ENCODE assay signal across 25 cellular contexts in the genomic region with DNA sequence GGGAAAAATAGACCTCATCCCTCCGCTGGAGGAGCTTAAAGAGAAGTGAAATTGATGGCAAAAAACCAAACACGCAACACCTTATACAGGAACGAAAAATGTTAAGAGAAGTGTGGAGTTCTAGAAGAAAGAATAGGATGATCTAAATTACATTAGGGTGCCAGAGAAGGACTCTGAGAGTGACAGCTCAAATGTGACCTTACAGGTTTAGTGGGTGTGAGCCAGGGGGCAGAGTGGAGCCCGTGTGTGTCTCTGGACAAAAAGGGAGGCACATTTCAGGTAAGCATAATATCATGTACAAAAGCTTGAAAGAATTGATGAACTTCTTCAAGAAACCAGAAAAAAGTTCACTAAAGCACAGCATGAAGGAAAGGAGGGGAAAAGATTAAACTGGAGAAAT. TPM values are rescaled to one million over a fixed set of nuclear protein-coding genes. Genes with fewer than 3 reads are reported as not detected.
A peak's percentile ranks its signal among the peaks of the same experiment; 100 is the strongest.
DNase-seq lines count a peak whose midpoint lies in the region; ATAC-seq, FAIRE-seq and TF ChIP-seq lines count a peak whose summit lies in the region.
"Had no signal": no experiment of that assay in that cellular context is flagged by ENCODE, and none has a peak within 500 bp of the region (broad histone marks: within the 10 kb centered on the region; RNA-seq: fewer than 3 reads in every experiment).

No MANE protein-coding gene starts in this region.

- H3K27ac Mint-ChIP-seq in CD14-positive monocyte: no peak overlapping the region
- no peak overlapping the region for H3K27ac Mint-ChIP-seq in T-helper 2 cell treated with Interferon-gamma antibody and Interleukin-4, amounts not matched to agents 5 μg/mL and 100 μg/mL, for 36 hours
- H3K27ac Mint-ChIP-seq: activated naive CD4-positive, alpha-beta T cell treated with anti-CD3 and anti-CD28 coated beads, Interleukin-2, amount 50 U/mL, for 24 hours; activated T-cell treated with anti-CD3 and anti-CD28 coated beads, Interleukin-2, amount 50 U/mL, for 24 hours; T-helper 1 cell treated with Interleukin-12 subunit alpha and Interleukin-12 subunit beta and Interleukin-4 antibody, amounts not matched to agents 30 μg/mL and 1 μg/mL, for 36 hours; WTC11 had no signal

- intact Hi-C loops in CD14-positive monocyte (cut with micrococcal nuclease) (no loop called here), PC-3 (cut with micrococcal nuclease) (no loop called here)

- no peak overlapping the region for H2AFZ ChIP-seq in PC-3 (ENCODE audit: low read length)
- H2AFZ ChIP-seq in H1 (ENCODE audit: low read length): no peak overlapping the region

- no peak overlapping the region for H2AK5ac ChIP-seq in H1 (ENCODE audit: low read depth, low read length)

- H3K9me2 ChIP-seq in PC-3 (replicated peaks; ENCODE audit: low read length): no peaks in the 10 kb centered on the region

- no peak overlapping the region for H3K23ac ChIP-seq in H1 (ENCODE audit: insufficient read length)

- no peaks in the 10 kb centered on the region for H3K9me3 ChIP-seq in PC-3 (ENCODE audit: low read length)
- no peaks in the 10 kb centered on the region for H3K9me3 ChIP-seq in H1 (ENCODE audit: insufficient read depth in 2 of 2, low read depth in 1 of 2, low read length in 1 of 2)
- H3K9me3 ChIP-seq: MG63, prostate gland, thyroid gland had no signal

- no peaks in the 10 kb centered on the region for H3K36me3 Mint-ChIP-seq in CD14-positive monocyte
- no peaks in the 10 kb centered on the region for H3K36me3 Mint-ChIP-seq in T-helper 2 cell treated with Interferon-gamma antibody and Interleukin-4, amounts not matched to agents 5 μg/mL and 100 μg/mL, for 36 hours (ENCODE audit: low read depth)

- H2BK12ac ChIP-seq in H1 (ENCODE audit: low read depth, low read length): no peak overlapping the region

- no peak for TF ChIP-seq POLR2A in GM12892 (IDR thresholded peaks at IDR 0.05; ENCODE audit: low read depth, low read length)
- no peak for TF ChIP-seq POLR2A in H1 (IDR thresholded peaks at IDR 0.05; ENCODE audit: control extremely low read depth in 1 of 2, low read depth in 2 of 2, low read length in 2 of 2)
- no peak for TF ChIP-seq POLR2A in H54 (IDR thresholded peaks at IDR 0.05; ENCODE audit: low read depth, low read length)

- peaks cover 16% of the 10 kb centered on the region for H3K4me1 Mint-ChIP-seq in CD14-positive monocyte
- no peaks in the 10 kb centered on the region for H3K4me1 Mint-ChIP-seq in T-helper 2 cell treated with Interferon-gamma antibody and Interleukin-4, amounts not matched to agents 5 μg/mL and 100 μg/mL, for 36 hours (ENCODE audit: low read depth)

- TF ChIP-seq CTCF in CD14-positive monocyte (IDR thresholded peaks at IDR 0.05) (no peak), PC-3 (conservative IDR thresholded peaks at IDR 0.05; ENCODE audit: low read depth, low read length) (no peak), H1 (IDR thresholded peaks at IDR 0.05; ENCODE audit: control extremely low read depth in 1 of 3, insufficient read depth in 1 of 3, low read depth in 1 of 3, low read length in 3 of 3) (peak in 2 of 3 experiments; percentile 14 to 27; a peak in 3 of 4 replicates)

- H3K18ac ChIP-seq in H1 (ENCODE audit: extremely low read depth, low read length): no peak overlapping the region

- no peak overlapping the region for H2BK120ac ChIP-seq in H1 (replicated peaks; ENCODE audit: low read depth, low read length)

- peak in 1 of 2 experiments; percentile 22; a peak in 1 of 4 replicates for TF ChIP-seq RAD21 in H1 (IDR thresholded peaks at IDR 0.05 in 1 of 2, conservative IDR thresholded peaks at IDR 0.05 in 1 of 2; ENCODE audit: low read depth in 2 of 2, low read length in 2 of 2)

- no peak overlapping the region for H3K4me2 ChIP-seq in PC-3 (ENCODE audit: low read length)
- no peak overlapping the region for H3K4me2 ChIP-seq in H1 (ENCODE audit: insufficient read depth in 1 of 2, low read depth in 2 of 2, low read length in 2 of 2)

- H3K27me3 Mint-ChIP-seq in CD14-positive monocyte (ENCODE audit: low read depth in 3 of 3): peaks cover 17 to 35% (median 17%) of the 10 kb centered on the region in 3 donors
- peaks cover 38% of the 10 kb centered on the region for H3K27me3 Mint-ChIP-seq in T-helper 2 cell treated with Interferon-gamma antibody and Interleukin-4, amounts not matched to agents 5 μg/mL and 100 μg/mL, for 36 hours (ENCODE audit: low read depth)

- FAIRE-seq in GM12892 (lab: Jason Lieb, UNC) (peak; percentile 44), H1 (lab: Jason Lieb, UNC) (no peak), H54 (lab: Jason Lieb, UNC) (no peak)
- FAIRE-seq: HepG2 had no signal

- no peak overlapping the region for H3K14ac ChIP-seq in H1 (ENCODE audit: insufficient read length)

- H3K27me3 ChIP-seq in PC-3 (ENCODE audit: low read length) (peaks cover 58% of the 10 kb centered on the region), H1 (replicated peaks in 1 of 4; ENCODE audit: control insufficient read depth in 3 of 4, extremely low read depth in 1 of 4, insufficient read depth in 3 of 4, low read length in 3 of 4) (no peaks in the 10 kb centered on the region)
- H3K27me3 ChIP-seq: MG63, thyroid gland had no signal

- no peak overlapping the region for H2BK15ac ChIP-seq in H1 (ENCODE audit: low read length)

- H4K5ac ChIP-seq in H1 (ENCODE audit: insufficient read length, low read depth, low read length): no peak overlapping the region

- H3K36me3 ChIP-seq in PC-3 (ENCODE audit: low read depth, low read length) (no peaks in the 10 kb centered on the region), H1 (ENCODE audit: control insufficient read depth in 2 of 4, insufficient read depth in 4 of 4, low read length in 3 of 4) (no peaks in the 10 kb centered on the region)
- H3K36me3 ChIP-seq: MG63, prostate gland, thyroid gland had no signal

- H2BK5ac ChIP-seq in H1 (ENCODE audit: low read depth, low read length): no peak overlapping the region

- H3K4me1 ChIP-seq in PC-3 (ENCODE audit: insufficient read depth, low read length): no peaks in the 10 kb centered on the region
- H3K4me1 ChIP-seq in H1 (replicated peaks in 1 of 4; ENCODE audit: control insufficient read depth in 3 of 4, insufficient read depth in 4 of 4, low read length in 3 of 4): no peaks in the 10 kb centered on the region
- H3K4me1 ChIP-seq: prostate gland, thyroid gland had no signal

- ATAC-seq in PC-3: no peak
- no peak for ATAC-seq in GM19328 (IDR thresholded peaks at IDR 0.05; ENCODE audit: unreplicated experiment)
- ATAC-seq: HepG2, WTC11 had no signal

- H3K4ac ChIP-seq in H1 (replicated peaks; ENCODE audit: insufficient read length, low read depth, low read length): no peak overlapping the region

- 86% methylated on average over 4 of the region's 4 CpGs; no CpG with 5 or more reads in 1 of the 2 experiments for WGBS in H1 (ENCODE audit: extremely low coverage in 1 of 2, insufficient coverage in 1 of 2, insufficient read length in 1 of 2, insufficient replicate concordance in 2 of 2, low coverage in 1 of 2, low lambda C conversion rate in 2 of 2, missing lambda C conversion rate in 1 of 2), 2 experiments

- POLR2A ChIA-PET in PC-3 (lab: Charles Lee; ENCODE audit: unreplicated experiment): no interaction called here
- POLR2A ChIA-PET in H1 (lab: Charles Lee; ENCODE audit: partially characterized antibody): no interaction called here

- DNase-seq in CD14-positive monocyte (ENCODE audit: low spot score) (no peak), GM12892 (ENCODE audit: insufficient read length) (no peak), PC-3 (peak; percentile 9), H1 (ENCODE audit: low read depth in 1 of 2, low spot score in 2 of 2) (no peak), HT-29 (ENCODE audit: low spot score) (no peak), H54 (ENCODE audit: insufficient read length, low spot score) (no peak)
- no peak for DNase-seq in T-helper 2 cell treated with Interferon-gamma antibody and Interleukin-4, amounts not matched to agents 5 μg/mL and 100 μg/mL, for 36 hours (ENCODE audit: low spot score)
- DNase-seq: activated T-cell treated with anti-CD3 and anti-CD28 coated beads, Interleukin-2, amount 50 U/mL, for 24 hours; GDM1; mesendoderm; MG63; NCI-H1436; NCI-H2171; NCI-H69; stimulated activated CD4-positive, alpha-beta T cell treated with anti-CD3 and anti-CD28 coated beads, Interleukin-1b, Interleukin-23, amount 100 ng/mL, for 48 hours; stimulated activated naive CD4-positive, alpha-beta T cell treated with Interleukin-2 at 50 U/mL for 16 hours had no signal

- no peak for TF ChIP-seq EP300 in H1 (IDR thresholded peaks at IDR 0.05; ENCODE audit: borderline replicate concordance in 1 of 2, low read depth in 2 of 2, low read length in 2 of 2)

- CTCF ChIA-PET in PC-3 (lab: Charles Lee) (no interaction called here), H1 (lab: Charles Lee; ENCODE audit: partially characterized antibody) (interaction anchor here (0.8 to 1.8 kb wide), 9 partner anchors 10 to 160 kb away, joined by 3 to 9 read pairs (median 3); no protein-coding TSS in a partner anchor)

- peaks cover 2 to 11% (median 5%) of the 10 kb centered on the region in 7 donors for H3K9me3 Mint-ChIP-seq in CD14-positive monocyte
- H3K9me3 Mint-ChIP-seq in T-helper 2 cell treated with Interferon-gamma antibody and Interleukin-4, amounts not matched to agents 5 μg/mL and 100 μg/mL, for 36 hours: no peaks in the 10 kb centered on the region
- H3K9me3 Mint-ChIP-seq: T-helper 1 cell treated with Interleukin-12 subunit alpha and Interleukin-12 subunit beta and Interleukin-4 antibody, amounts not matched to agents 30 μg/mL and 1 μg/mL, for 36 hours had no signal

- H3K79me2 ChIP-seq in PC-3 (ENCODE audit: low read length) (no peaks in the 10 kb centered on the region), H1 (ENCODE audit: control insufficient read depth in 1 of 2, insufficient read depth in 2 of 2, low read length in 2 of 2) (no peaks in the 10 kb centered on the region)

- H2BK20ac ChIP-seq in H1 (ENCODE audit: low read length): no peak overlapping the region

- H3K9ac ChIP-seq in PC-3 (ENCODE audit: low read length): no peak overlapping the region
- H3K9ac ChIP-seq in H1 (replicated peaks in 1 of 4; ENCODE audit: extremely low read depth in 1 of 4, low read depth in 3 of 4, low read length in 3 of 4): no peak overlapping the region

- H3K23me2 ChIP-seq in H1 (ENCODE audit: low read depth, low read length): no peaks in the 10 kb centered on the region

- BruUV-seq in PC-3 (replicated peaks; lab: Mats Ljungman, UMichigan): no TSS peak

- no peak overlapping the region for H3K56ac ChIP-seq in H1 (replicated peaks; ENCODE audit: insufficient read length, low read depth, low read length)

- no peaks in the 10 kb centered on the region for H3F3A ChIP-seq in PC-3 (ENCODE audit: low read length, unreplicated experiment)

- no peak overlapping the region for H4K91ac ChIP-seq in H1 (replicated peaks; ENCODE audit: insufficient read length, low read length)

- peak overlapping the region; percentile 2 to 89 for H3K4me3 Mint-ChIP-seq in CD14-positive monocyte
- no peak overlapping the region for H3K4me3 Mint-ChIP-seq in T-helper 2 cell treated with Interferon-gamma antibody and Interleukin-4, amounts not matched to agents 5 μg/mL and 100 μg/mL, for 36 hours
- H3K4me3 Mint-ChIP-seq: T-helper 1 cell treated with Interleukin-12 subunit alpha and Interleukin-12 subunit beta and Interleukin-4 antibody, amounts not matched to agents 30 μg/mL and 1 μg/mL, for 36 hours; WTC11 had no signal

- no peak overlapping the region for H4K8ac ChIP-seq in H1 (ENCODE audit: extremely low read depth, insufficient read depth, low read length)

- no peak overlapping the region for H3K4me3 ChIP-seq in PC-3 (ENCODE audit: low read length)
- H3K4me3 ChIP-seq in H1 (ENCODE audit: extremely low read depth in 1 of 4, insufficient read depth in 2 of 4, low read depth in 3 of 4, low read length in 4 of 4): no peak overlapping the region
- H3K4me3 ChIP-seq: MG63, thyroid gland had no signal

- H3K27ac ChIP-seq in PC-3 (ENCODE audit: low read length) (no peak overlapping the region), H1 (ENCODE audit: low read depth, low read length) (no peak overlapping the region)
- H3K27ac ChIP-seq: prostate gland, thyroid gland had no signal

- H4K20me1 ChIP-seq in PC-3 (ENCODE audit: low read length) (no peaks in the 10 kb centered on the region), H1 (replicated peaks in 1 of 2; ENCODE audit: control insufficient read depth in 1 of 2, insufficient read depth in 2 of 2, low read length in 2 of 2) (no peaks in the 10 kb centered on the region)

- H3K79me1 ChIP-seq in H1 (ENCODE audit: low read depth, low read length): no peaks in the 10 kb centered on the region

RNA-seq across cellular contexts. Expression of a gene that starts 20.8 kb away (rescaled TPM):
- polyA plus RNA-seq in CD14-positive monocyte (1,000 to 10,000 TPM; 4,194 to 5,181 TPM), H1 (2011; rRNA removed) (4.2 and 6.2 TPM in 2 replicates)
- polyA plus RNA-seq in GM12892 (2012; ENCODE audit: missing spikeins): 4,605 TPM
- not detected in 2 replicates for total RNA-seq in PC-3 (2014; rRNA removed)
- total RNA-seq in H1 (2021; fragmentation: NEBNext Ultra II Directional; extraction: Animal tissue kit (Norgen Biotek cat#: 25700)): 4.1 and 5.0 TPM in 2 replicates
- polyA plus RNA-seq in H1 (2011; cell fraction: cytosol; rRNA removed): 5.8 TPM
- 2.6 TPM for polyA plus RNA-seq in H1 (2011; cell fraction: nucleus; rRNA removed)
- 3.7 to 6.1 TPM (median 4.7 TPM) in 4 replicates for polyA plus RNA-seq in H1 (2012, experiment 1 of 2)
- polyA plus RNA-seq in H1 (2012, experiment 2 of 2): 2.2 TPM
- 6.9 TPM for polyA plus RNA-seq in H1 (2013, experiment 1 of 2)
- polyA plus RNA-seq in H1 (2013, experiment 2 of 2): 7.5 TPM
- polyA minus RNA-seq in H1 (2011; rRNA and poly(A)+ RNA removed): 5.6 and 6.1 TPM in 2 replicates
- 0.88 TPM for polyA minus RNA-seq in H1 (2011; cell fraction: cytosol; rRNA and poly(A)+ RNA removed)
- 1.3 TPM for polyA minus RNA-seq in H1 (2011; cell fraction: nucleus; rRNA and poly(A)+ RNA removed)
- not detected in 2 replicates for total RNA-seq in HT-29 (2014; rRNA removed; shearing (Covaris generic))
- total RNA-seq: HepG2 had no signal
- polyA plus RNA-seq: HepG2, neural cell had no signal

RNA-seq across cellular contexts. Expression of a gene that starts 53.5 kb away (rescaled TPM):
- polyA plus RNA-seq in CD14-positive monocyte: not detected
- not detected for polyA plus RNA-seq in GM12892 (2012; ENCODE audit: missing spikeins)
- total RNA-seq in PC-3 (2014; rRNA removed): not detected in 2 replicates
- total RNA-seq in H1 (2021; fragmentation: NEBNext Ultra II Directional; extraction: Animal tissue kit (Norgen Biotek cat#: 25700)): not detected in 2 replicates
- polyA plus RNA-seq in H1 (2011; rRNA removed): not detected in 2 replicates
- not detected for polyA plus RNA-seq in H1 (2011; cell fraction: cytosol; rRNA removed)
- not detected for polyA plus RNA-seq in H1 (2011; cell fraction: nucleus; rRNA removed)
- polyA plus RNA-seq in H1 (2012, experiment 1 of 2): not detected in 4 replicates
- not detected for polyA plus RNA-seq in H1 (2012, experiment 2 of 2)
- polyA plus RNA-seq in H1 (2013, experiment 1 of 2): not detected
- polyA plus RNA-seq in H1 (2013, experiment 2 of 2): not detected
- not detected in 2 replicates for polyA minus RNA-seq in H1 (2011; rRNA and poly(A)+ RNA removed)
- not detected for polyA minus RNA-seq in H1 (2011; cell fraction: cytosol; rRNA and poly(A)+ RNA removed)
- polyA minus RNA-seq in H1 (2011; cell fraction: nucleus; rRNA and poly(A)+ RNA removed): not detected
- total RNA-seq in HT-29 (2014; rRNA removed; shearing (Covaris generic)): not detected in 2 replicates
- total RNA-seq: glomerular endothelial cell, HepG2, prostate gland, thyroid gland, WTC11 had no signal
- polyA plus RNA-seq: HepG2, neural cell had no signal

Comparison
In these comparisons a context has a peak if more than half of its experiments do, and no peak if none do; other contexts are left out.
1. CTCF ChIP-seq: peak in H1 (2 of 3); none in CD14-positive monocyte (single experiment) and PC-3 (single experiment).